ENCODE assay signal across 29 cellular contexts in genomic region chr12:126196263-126196662, GRCh38.
DNase-seq lines count a peak whose midpoint lies in the region; ATAC-seq and TF ChIP-seq lines count a peak whose summit lies in the region.
"Had no signal": no experiment of that assay in that cellular context is flagged by ENCODE, and none has a peak within 500 bp of the region (broad histone marks: within the 10 kb centered on the region; RNA-seq: fewer than 3 reads in every experiment).

No MANE protein-coding gene starts in this region.

- H3K4me2 ChIP-seq in SK-N-SH, result no peak overlapping the region
- H3K4me2 ChIP-seq: A549; BLaER1; BLaER1 treated with 17β-estradiol and CSF1 and Interleukin-3, amounts not matched to agents 10 nM and 100 nM had no signal

- no peak overlapping the region for H3K9ac ChIP-seq in SK-N-SH
- H3K9ac ChIP-seq: BLaER1; BLaER1 treated with 17β-estradiol and CSF1 and Interleukin-3, amounts not matched to agents 10 nM and 100 nM had no signal

- TF ChIP-seq CTCF in SK-N-SH (IDR thresholded peaks at IDR 0.05), result no peak

- no peaks in the 10 kb centered on the region for H4K20me1 ChIP-seq in SK-N-SH (ENCODE audit: insufficient read depth)
- H4K20me1 ChIP-seq: BLaER1; BLaER1 treated with 17β-estradiol and CSF1 and Interleukin-3, amounts not matched to agents 10 nM and 100 nM had no signal

- peak in 1 of 2 experiments; percentile 40; a peak in 1 of 4 replicates for TF ChIP-seq EP300 in SK-N-SH (IDR thresholded peaks at IDR 0.05; ENCODE audit: borderline replicate concordance in 1 of 2, low read depth in 1 of 2, low read length in 1 of 2)

- H3K27me3 ChIP-seq in SK-N-SH (ENCODE audit: insufficient read depth), result no peaks in the 10 kb centered on the region
- H3K27me3 ChIP-seq: BE2C; BLaER1; BLaER1 treated with 17β-estradiol and CSF1 and Interleukin-3, amounts not matched to agents 10 nM and 100 nM had no signal

- CTCF ChIA-PET in SK-N-SH (lab: Yijun Ruan, JAX), result no interaction called here

- no peaks in the 10 kb centered on the region for H3K9me2 ChIP-seq in SK-N-SH

- H3K4me1 ChIP-seq in SK-N-SH (ENCODE audit: control insufficient read depth in 1 of 2, insufficient read depth in 2 of 2, low read depth in 1 of 2, low read length in 1 of 2), result no peaks in the 10 kb centered on the region
- H3K4me1 ChIP-seq: A549, BE2C, Caco-2 had no signal

- no peak for DNase-seq in SK-N-SH
- no peak for DNase-seq in NCI-H524 (lab: John Stamatoyannopoulos, UW)
- DNase-seq in SK-N-DZ (ENCODE audit: low spot score), result no peak
- DNase-seq: 8988T; ACHN; AML-193; BE2C; C1 segment of cervical spinal cord; Caco-2; Calu3; CD4-positive, alpha-beta memory T cell; CD4-positive, alpha-beta T cell; CD4-positive, CD25-positive, alpha-beta regulatory T cell; CD8-positive, alpha-beta memory T cell; CD8-positive, alpha-beta T cell; COR-L47; DMS 273 treated with DMSO at 0.1 percent for 48 hours; DMS153; DMS53; DMS79; DMS79 treated with DMSO at 0.1 percent for 48 hours; DND-41; EL had no signal

- H3F3A ChIP-seq in SK-N-SH (replicated peaks; ENCODE audit: insufficient read depth), result no peaks in the 10 kb centered on the region

- H3K36me3 ChIP-seq in SK-N-SH (replicated peaks in 1 of 2; ENCODE audit: control insufficient read depth in 1 of 2, insufficient read depth in 2 of 2, low read length in 1 of 2), result no peaks in the 10 kb centered on the region
- H3K36me3 ChIP-seq: BE2C; BLaER1; BLaER1 treated with 17β-estradiol and CSF1 and Interleukin-3, amounts not matched to agents 10 nM and 100 nM had no signal

- WGBS in SK-N-SH (ENCODE audit: low lambda C conversion rate), result 37% methylated on average over 1 of the region's 1 CpG

- H3K27ac ChIP-seq in SK-N-SH (ENCODE audit: low read depth in 2 of 2, low read length in 1 of 2), result no peak overlapping the region
- H3K27ac ChIP-seq: 22Rv1; A549; BLaER1; BLaER1 treated with 17β-estradiol and CSF1 and Interleukin-3, amounts not matched to agents 10 nM and 100 nM; C4-2B had no signal

- TF ChIP-seq RAD21 in SK-N-SH (IDR thresholded peaks at IDR 0.05; ENCODE audit: low read length), result no peak

- H2AFZ ChIP-seq in SK-N-SH (ENCODE audit: low read depth), result no peak overlapping the region

- peak; percentile 23; the same call in 1 of the 3 replicates for ATAC-seq in SK-N-SH treated with all-trans-retinoic acid at 6 μM for 48 hours
- ATAC-seq: A549; CD8-positive, alpha-beta T cell had no signal

- H3K9me3 ChIP-seq in SK-N-SH, result no peaks in the 10 kb centered on the region
- H3K9me3 ChIP-seq: A549, BE2C, Caco-2 had no signal

- H3K4me3 ChIP-seq in SK-N-SH (ENCODE audit: low read depth in 2 of 2, low read length in 1 of 2), result no peak overlapping the region
- H3K4me3 ChIP-seq: A549; BLaER1; BLaER1 treated with 17β-estradiol and CSF1 and Interleukin-3, amounts not matched to agents 10 nM and 100 nM had no signal

- POLR2A ChIA-PET in SK-N-SH (lab: Yijun Ruan, JAX), result no interaction called here

- H3K79me2 ChIP-seq in SK-N-SH (ENCODE audit: insufficient read depth), result no peaks in the 10 kb centered on the region

TF ChIP-seq in SK-N-SH, 30 proteins besides CTCF, POLR2A, EP300 and RAD21 (continues in another document):
- TF ChIP-seq PBX3 (IDR thresholded peaks at IDR 0.05), result peak; percentile 78
- no peak for TF ChIP-seq IRF3 (IDR thresholded peaks at IDR 0.05; ENCODE audit: low read depth, low read length)
- TF ChIP-seq GABPA (IDR thresholded peaks at IDR 0.05; ENCODE audit: low read depth), result no peak
- TF ChIP-seq RFX5 (IDR thresholded peaks at IDR 0.05; ENCODE audit: low read length), result no peak
- no peak for TF ChIP-seq TAF1 (IDR thresholded peaks at IDR 0.05; ENCODE audit: borderline replicate concordance, low read depth, low read length)
- TF ChIP-seq JUND (IDR thresholded peaks at IDR 0.05), result peak; percentile 55
- TF ChIP-seq MAX (IDR thresholded peaks at IDR 0.05; ENCODE audit: low read depth), result no peak
- 0 out of 2 replicates have a peak, but pooled peaks have one; percentile 15 for TF ChIP-seq TEAD4 (IDR thresholded peaks at IDR 0.05; ENCODE audit: borderline replicate concordance, insufficient read depth)
- TF ChIP-seq NRF1 (IDR thresholded peaks at IDR 0.05; ENCODE audit: low read depth, low read length), result no peak
- no peak for TF ChIP-seq MEF2A (IDR thresholded peaks at IDR 0.05; ENCODE audit: borderline replicate concordance, low read depth)
- no peak for TF ChIP-seq YY1 (IDR thresholded peaks at IDR 0.05; ENCODE audit: low read depth)
- TF ChIP-seq RCOR1 (IDR thresholded peaks at IDR 0.05; ENCODE audit: low read length), result no peak
- TF ChIP-seq EZH2phosphoT487 (IDR thresholded peaks at IDR 0.05; ENCODE audit: borderline replicate concordance, low read depth), result no peak
- no peak for TF ChIP-seq MXI1 (IDR thresholded peaks at IDR 0.05; ENCODE audit: low read depth, low read length)
- no peak for TF ChIP-seq GATA2 (CRISPR knock-in tag; IDR thresholded peaks at IDR 0.05)
- peak; percentile 78 for TF ChIP-seq TCF12 (IDR thresholded peaks at IDR 0.05)
- no peak for TF ChIP-seq FOXM1 (IDR thresholded peaks at IDR 0.05; ENCODE audit: low read depth)

TF ChIP-seq in SK-N-SH treated with all-trans-retinoic acid at 6 μM for 48 hours, 23 proteins besides CTCF, POLR2A, EP300 and RAD21:
- TF ChIP-seq GLIS3 (CRISPR knock-in tag; IDR thresholded peaks at IDR 0.05), result no peak
- no peak for TF ChIP-seq OSR1 (CRISPR knock-in tag; IDR thresholded peaks at IDR 0.05)
- no peak for TF ChIP-seq PATZ1 (CRISPR knock-in tag; IDR thresholded peaks at IDR 0.05; ENCODE audit: borderline replicate concordance)
- no peak for TF ChIP-seq BACH2 (CRISPR knock-in tag; IDR thresholded peaks at IDR 0.05; ENCODE audit: borderline replicate concordance)
